In the genomic region with DNA sequence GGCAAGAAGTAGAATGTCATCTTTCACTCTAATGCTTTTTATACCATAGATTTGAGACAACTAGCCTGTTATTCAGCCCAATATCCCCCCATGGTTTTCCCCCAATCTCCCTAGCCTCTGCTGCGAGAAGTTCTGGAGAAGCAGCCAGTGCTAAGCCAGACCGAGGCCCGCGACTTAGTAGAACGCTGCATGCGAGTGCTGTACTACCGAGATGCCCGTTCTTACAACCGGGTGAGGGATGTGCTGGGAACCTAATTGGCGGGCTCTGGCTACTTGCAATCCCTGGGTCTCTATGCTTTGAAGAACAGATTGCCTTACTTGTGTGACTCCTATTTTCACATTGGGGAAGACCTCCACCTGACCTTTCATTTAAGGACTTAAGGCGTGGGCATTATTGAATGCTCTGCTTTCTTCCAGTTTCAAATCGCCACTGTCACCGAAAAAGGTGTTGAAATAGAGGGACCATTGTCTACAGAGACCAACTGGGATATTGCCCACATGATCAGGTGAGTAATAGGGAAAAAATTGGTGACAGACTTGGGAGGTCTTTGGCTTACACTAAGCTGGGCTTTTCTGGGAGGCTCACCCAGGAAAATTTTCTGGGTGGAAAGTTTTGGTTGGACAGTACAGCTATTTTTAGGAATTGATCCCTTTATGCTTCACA, we compare ENCODE assay signal across 9 cellular contexts. TPM values are rescaled to one million over a fixed set of nuclear protein-coding genes. Genes with fewer than 3 reads are reported as not detected.
A peak's percentile ranks its signal among the peaks of the same experiment; 100 is the strongest.
DNase-seq lines count a peak whose midpoint lies in the region; ATAC-seq, FAIRE-seq and TF ChIP-seq lines count a peak whose summit lies in the region.
"Had no signal": no experiment of that assay in that cellular context is flagged by ENCODE, and none has a peak within 500 bp of the region (broad histone marks: within the 10 kb centered on the region; RNA-seq: fewer than 3 reads in every experiment).

No MANE protein-coding gene starts in this region.

- no peak for DNase-seq in CD8-positive, alpha-beta memory T cell
- DNase-seq in Karpas-422 (peak; percentile 50), GM12878 (ENCODE audit: low read depth, low spot score) (no peak), nephron progenitor cell (no peak), DMS153 (lab: John Stamatoyannopoulos, UW) (no peak), BE2C (no peak), mesenteric fat pad (ENCODE audit: low spot score) (no peak), SJCRH30 (no peak)
- DNase-seq: stimulated activated CD8-positive, alpha-beta memory T cell treated with anti-CD3 and anti-CD28 coated beads, Interleukin-4, amount 100 ng/mL, for 48 hours had no signal

- H3K27me3 ChIP-seq in CD8-positive, alpha-beta memory T cell (ENCODE audit: insufficient read depth, low read length, poor library complexity, severe bottlenecking): no peaks in the 10 kb centered on the region
- no peaks in the 10 kb centered on the region for H3K27me3 ChIP-seq in Karpas-422 (ENCODE audit: low read length)
- no peaks in the 10 kb centered on the region for H3K27me3 ChIP-seq in GM12878 (replicated peaks in 1 of 2; ENCODE audit: control insufficient read depth in 2 of 2, insufficient read depth in 2 of 2, low read length in 1 of 2)
- no peaks in the 10 kb centered on the region for H3K27me3 ChIP-seq in BE2C
- H3K27me3 ChIP-seq in SJCRH30: no peaks in the 10 kb centered on the region

- POLR2A ChIA-PET in CD8-positive, alpha-beta memory T cell (lab: Charles Lee): no interaction called here
- POLR2A ChIA-PET in GM12878 (lab: Charles Lee): interaction anchor here (1.2 to 1.5 kb wide), 2 partner anchors 11 to 74 kb away, joined by 3 to 4 read pairs; no protein-coding TSS in a partner anchor

- H3K27ac Mint-ChIP-seq in CD8-positive, alpha-beta memory T cell: peak overlapping the region; percentile 89 to 100 (median 99)
- peak overlapping the region; percentile 98 for H3K27ac Mint-ChIP-seq in nephron progenitor cell

- intact Hi-C loops in GM12878 (cut with micrococcal nuclease; ENCODE audit: unreplicated experiment): no loop called here

- peaks cover 43% of the 10 kb centered on the region for H3K36me3 ChIP-seq in CD8-positive, alpha-beta memory T cell (ENCODE audit: insufficient read depth, low read length)
- peaks cover 39% of the 10 kb centered on the region for H3K36me3 ChIP-seq in Karpas-422 (ENCODE audit: insufficient read depth, low read length)
- H3K36me3 ChIP-seq in GM12878 (ENCODE audit: control insufficient read depth in 2 of 2, insufficient read depth in 2 of 2, low read length in 1 of 2): peaks cover 11 to 41% of the 10 kb centered on the region in 2 experiments
- H3K36me3 ChIP-seq in BE2C: peaks cover 58% of the 10 kb centered on the region
- H3K36me3 ChIP-seq in SJCRH30: peaks cover 41% of the 10 kb centered on the region

- no peak for ATAC-seq in GM12878

- no peak for FAIRE-seq in GM12878 (lab: Jason Lieb, UNC)

- TF ChIP-seq POLR2A in GM12878 (IDR thresholded peaks at IDR 0.05; ENCODE audit: low read depth, low read length): peak; percentile 50

- H3K9ac ChIP-seq in Karpas-422 (ENCODE audit: low read length): no peak overlapping the region
- 0 out of 2 replicates have a peak overlapping the region, but pooled peaks have one; percentile 99 for H3K9ac ChIP-seq in GM12878 (ENCODE audit: control insufficient read depth, insufficient read depth, low read length)

- TF ChIP-seq CTCF in GM12878 (IDR thresholded peaks at IDR 0.05 in 2 of 3, conservative IDR thresholded peaks at IDR 0.05 in 1 of 3; ENCODE audit: control insufficient read depth in 2 of 3, extremely low read depth in 1 of 3, insufficient read depth in 1 of 3, low read depth in 3 of 3, low read length in 3 of 3) (no peak), nephron progenitor cell (IDR thresholded peaks at IDR 0.05) (no peak), BE2C (IDR thresholded peaks at IDR 0.05; ENCODE audit: low read depth, low read length) (no peak)

- H3K4me2 ChIP-seq in Karpas-422 (ENCODE audit: low read depth, low read length, poor library complexity, severe bottlenecking) (peak overlapping the region; percentile 97), GM12878 (ENCODE audit: control insufficient read depth, insufficient read depth) (peak overlapping the region; percentile 89)

- H3K27me3 Mint-ChIP-seq in CD8-positive, alpha-beta memory T cell: no peaks in the 10 kb centered on the region
- no peaks in the 10 kb centered on the region for H3K27me3 Mint-ChIP-seq in nephron progenitor cell (ENCODE audit: low read depth, poor library complexity)

- RAD21 ChIA-PET in GM12878 (lab: Charles Lee; ENCODE audit: unreplicated experiment): interaction anchor here (0.7 to 1.4 kb wide), 3 partner anchors 62 to 120 kb away, joined by 3 to 5 read pairs (median 3); no protein-coding TSS in a partner anchor

- H2AFZ ChIP-seq in Karpas-422 (ENCODE audit: low read length) (no peak overlapping the region), GM12878 (ENCODE audit: control insufficient read depth, low read depth, low read length) (no peak overlapping the region)

- CTCF ChIA-PET in CD8-positive, alpha-beta memory T cell (lab: Charles Lee): no interaction called here
- CTCF ChIA-PET in GM12878 (lab: Yijun Ruan, JAX): interaction anchor here (2.0 to 2.2 kb wide), 2 partner anchors 100 to 120 kb away, joined by 4 to 16 read pairs; no protein-coding TSS in a partner anchor

- H3K4me1 ChIP-seq in CD8-positive, alpha-beta memory T cell (ENCODE audit: insufficient read depth, low read length): peaks cover 17% of the 10 kb centered on the region
- H3K4me1 ChIP-seq in Karpas-422 (ENCODE audit: low read length) (peaks cover 20% of the 10 kb centered on the region), GM12878 (ENCODE audit: control insufficient read depth, insufficient read depth, low read length) (peaks cover 9% of the 10 kb centered on the region), BE2C (no peaks in the 10 kb centered on the region), SJCRH30 (peaks cover 3% of the 10 kb centered on the region)

- SMC1A ChIA-PET in GM12878 (lab: Charles Lee; ENCODE audit: uncharacterized antibody, unreplicated experiment): interaction anchor here (1.1 to 3.9 kb wide), 5 partner anchors 10 to 100 kb away, joined by 3 to 14 read pairs (median 8); no protein-coding TSS in a partner anchor

- no peak overlapping the region for H3K4me3 ChIP-seq in CD8-positive, alpha-beta memory T cell (ENCODE audit: low read length)
- peak overlapping the region; percentile 97; the same call in 1 of the 2 replicates for H3K4me3 ChIP-seq in Karpas-422 (ENCODE audit: low read length)
- H3K4me3 ChIP-seq in GM12878: peak overlapping the region; percentile 88
- H3K4me3 ChIP-seq in BE2C (ENCODE audit: low read depth, low read length): no peak overlapping the region
- H3K4me3 ChIP-seq in SJCRH30: no peak overlapping the region

- no peaks in the 10 kb centered on the region for H3K9me3 Mint-ChIP-seq in CD8-positive, alpha-beta memory T cell
- H3K9me3 Mint-ChIP-seq in nephron progenitor cell: no peaks in the 10 kb centered on the region

- no TSS peak for BruUV-seq in GM12878 (replicated peaks; lab: Mats Ljungman, UMichigan)

- no peak overlapping the region for H3K27ac ChIP-seq in CD8-positive, alpha-beta memory T cell (ENCODE audit: low read depth, low read length)
- no peak overlapping the region for H3K27ac ChIP-seq in Karpas-422 (ENCODE audit: low read length)
- no peak overlapping the region for H3K27ac ChIP-seq in GM12878 (ENCODE audit: control insufficient read depth, insufficient read depth)
- no peak overlapping the region for H3K27ac ChIP-seq in SJCRH30

- WGBS in GM12878 (ENCODE audit: insufficient coverage, insufficient replicate concordance, low lambda C conversion rate, missing lambda C conversion rate): 96% methylated on average over 13 of the region's 13 CpGs

- H3K9me3 ChIP-seq in CD8-positive, alpha-beta memory T cell (ENCODE audit: low read length): no peaks in the 10 kb centered on the region
- no peaks in the 10 kb centered on the region for H3K9me3 ChIP-seq in Karpas-422 (ENCODE audit: low read length)
- no peaks in the 10 kb centered on the region for H3K9me3 ChIP-seq in GM12878 (replicated peaks; ENCODE audit: control insufficient read depth, insufficient read depth, low read length)
- no peaks in the 10 kb centered on the region for H3K9me3 ChIP-seq in BE2C
- no peaks in the 10 kb centered on the region for H3K9me3 ChIP-seq in SJCRH30 (replicated peaks)

- peaks cover 15% of the 10 kb centered on the region; the same call in 1 of the 2 replicates for H4K20me1 ChIP-seq in Karpas-422 (ENCODE audit: insufficient read depth, low read depth, low read length)
- H4K20me1 ChIP-seq in GM12878 (ENCODE audit: control insufficient read depth, insufficient read depth): peaks cover 5% of the 10 kb centered on the region; the same call in 1 of the 2 replicates

- in situ Hi-C loops in GM12878 (cut with MboI): no loop called here

- no peaks in the 10 kb centered on the region for H3K9me2 ChIP-seq in Karpas-422 (replicated peaks; ENCODE audit: insufficient read depth, low read length)

- peak overlapping the region; percentile 89 to 96 (median 95) for H3K4me3 Mint-ChIP-seq in CD8-positive, alpha-beta memory T cell
- H3K4me3 Mint-ChIP-seq in nephron progenitor cell: peak overlapping the region; percentile 93

- H3K4me1 Mint-ChIP-seq in CD8-positive, alpha-beta memory T cell: peaks cover 25 to 28% (median 27%) of the 10 kb centered on the region in 3 donors
- H3K4me1 Mint-ChIP-seq in nephron progenitor cell: peaks cover 35% of the 10 kb centered on the region

- H3K79me2 ChIP-seq in Karpas-422 (ENCODE audit: low read length) (peaks cover 27% of the 10 kb centered on the region), GM12878 (ENCODE audit: control insufficient read depth, insufficient read depth, low read length) (peaks cover 22% of the 10 kb centered on the region)

- no peak for TF ChIP-seq RAD21 in GM12878 (IDR thresholded peaks at IDR 0.05; ENCODE audit: insufficient read depth, low read depth, low read length)

- peaks cover 5 to 67% (median 11%) of the 10 kb centered on the region in 3 donors for H3K36me3 Mint-ChIP-seq in CD8-positive, alpha-beta memory T cell
- H3K36me3 Mint-ChIP-seq in nephron progenitor cell (ENCODE audit: low read depth): peaks cover 46% of the 10 kb centered on the region

- no peak for TF ChIP-seq EP300 in GM12878 (IDR thresholded peaks at IDR 0.05; ENCODE audit: borderline replicate concordance in 1 of 2, control insufficient read depth in 1 of 2, low read depth in 2 of 2, low read length in 2 of 2)

RNA-seq across cellular contexts. Expression of a gene that starts 1.9 kb away (rescaled TPM):
- 100 to 1,000 TPM; 479 to 492 TPM for total RNA-seq in CD8-positive, alpha-beta memory T cell
- polyA plus RNA-seq in CD8-positive, alpha-beta memory T cell: 60.1 TPM
- 346 and 381 TPM in 2 replicates for total RNA-seq in Karpas-422 (2014; rRNA removed; shearing (Covaris generic); ENCODE audit: low replicate concordance)
- total RNA-seq in GM12878 (2013; cell fraction: nucleolus; rRNA removed): 58.5 and 65.0 TPM in 2 replicates
- total RNA-seq in GM12878 (2014; rRNA removed) (423 and 434 TPM in 2 replicates), GM12878 (2014; rRNA removed; fragmentation: Illumina TruSeq; extraction: Trizol) (316 and 317 TPM in 2 replicates), GM12878 (2021) (348 and 359 TPM in 2 replicates), mesenteric fat pad (229 TPM)
- polyA plus RNA-seq in GM12878 (2011; ENCODE audit: low read depth): 230 TPM
- polyA plus RNA-seq in GM12878 (2011; rRNA removed) (278 and 418 TPM in 2 replicates), GM12878 (2014; fragmentation: Illumina TruSeq; extraction: Trizol) (285 and 429 TPM in 2 replicates), GM12878 (2014; fragmentation: Nextera tagmentation; extraction: Ambion mirVana) (100 to 1,000 TPM; 508 to 610 TPM), GM12878 (2014; rRNA removed) (538 and 552 TPM in 2 replicates), GM12878 (2016; fragmentation: Nextera tagmentation; extraction: Ambion mirVana) (100 to 1,000 TPM; 278 to 296 TPM)
- 665 and 683 TPM in 2 replicates for polyA plus RNA-seq in GM12878 (2011; cell fraction: cytosol; rRNA removed)
- polyA plus RNA-seq in GM12878 (2011; cell fraction: nucleus; rRNA removed): 525 and 562 TPM in 2 replicates
- 329 and 345 TPM in 2 replicates for polyA plus RNA-seq in GM12878 (2012)
- 283 and 422 TPM in 2 replicates for polyA minus RNA-seq in GM12878 (2011; rRNA and poly(A)+ RNA removed)
- polyA minus RNA-seq in GM12878 (2011; cell fraction: cytosol; rRNA and poly(A)+ RNA removed): 99.2 and 117 TPM in 2 replicates
- 79.4 and 82.2 TPM in 2 replicates for polyA minus RNA-seq in GM12878 (2011; cell fraction: nucleus; rRNA and poly(A)+ RNA removed)
- 310 TPM for polyA plus RNA-seq in BE2C (2012; ENCODE audit: insufficient read depth, insufficient read length, low read depth)
- total RNA-seq in SJCRH30 (2014; rRNA removed; shearing (Covaris generic)): 355 and 363 TPM in 2 replicates

RNA-seq across cellular contexts. Expression of a gene that starts 28.8 kb away (rescaled TPM):
- not detected for total RNA-seq in CD8-positive, alpha-beta memory T cell
- not detected for polyA plus RNA-seq in CD8-positive, alpha-beta memory T cell
- total RNA-seq in Karpas-422 (2014; rRNA removed; shearing (Covaris generic); ENCODE audit: low replicate concordance): not detected in 2 replicates
- total RNA-seq in GM12878 (2013; cell fraction: nucleolus; rRNA removed): not detected in 2 replicates
- total RNA-seq in GM12878 (2014; rRNA removed) (not detected in 2 replicates), GM12878 (2014; rRNA removed; fragmentation: Illumina TruSeq; extraction: Trizol) (not detected in 2 replicates), GM12878 (2021) (0.41 and 0.45 TPM in 2 replicates), mesenteric fat pad (63.0 TPM)
- not detected for polyA plus RNA-seq in GM12878 (2011; ENCODE audit: low read depth)
- polyA plus RNA-seq in GM12878 (2011; rRNA removed) (not detected in 2 replicates), GM12878 (2014; fragmentation: Illumina TruSeq; extraction: Trizol) (not detected in 2 replicates), GM12878 (2014; fragmentation: Nextera tagmentation; extraction: Ambion mirVana) (not detected), GM12878 (2014; rRNA removed) (not detected in 2 replicates), GM12878 (2016; fragmentation: Nextera tagmentation; extraction: Ambion mirVana) (not detected)
- polyA plus RNA-seq in GM12878 (2011; cell fraction: cytosol; rRNA removed): not detected in 2 replicates
- polyA plus RNA-seq in GM12878 (2011; cell fraction: nucleus; rRNA removed): 0.13 and 0.20 TPM in 2 replicates
- polyA plus RNA-seq in GM12878 (2012): not detected in 2 replicates
- polyA minus RNA-seq in GM12878 (2011; rRNA and poly(A)+ RNA removed): not detected in 2 replicates
- 1.7 TPM in 1 of 2 replicates, not detected in the other for polyA minus RNA-seq in GM12878 (2011; cell fraction: cytosol; rRNA and poly(A)+ RNA removed)
- polyA minus RNA-seq in GM12878 (2011; cell fraction: nucleus; rRNA and poly(A)+ RNA removed): not detected in 2 replicates
- polyA plus RNA-seq in BE2C (2012; ENCODE audit: insufficient read depth, insufficient read length, low read depth): 34.5 TPM
- 10.4 and 11.8 TPM in 2 replicates for total RNA-seq in SJCRH30 (2014; rRNA removed; shearing (Covaris generic))

RNA-seq across cellular contexts. Expression of a gene that starts 54.2 kb away (rescaled TPM):
- total RNA-seq in CD8-positive, alpha-beta memory T cell: 10 to 100 TPM; 77.2 to 77.4 TPM
- 38.0 TPM for polyA plus RNA-seq in CD8-positive, alpha-beta memory T cell
- 101 and 159 TPM in 2 replicates for total RNA-seq in Karpas-422 (2014; rRNA removed; shearing (Covaris generic); ENCODE audit: low replicate concordance)
- total RNA-seq in GM12878 (2013; cell fraction: nucleolus; rRNA removed): 130 and 156 TPM in 2 replicates
- total RNA-seq in GM12878 (2014; rRNA removed) (119 and 129 TPM in 2 replicates), GM12878 (2014; rRNA removed; fragmentation: Illumina TruSeq; extraction: Trizol) (136 and 138 TPM in 2 replicates), GM12878 (2021) (119 and 138 TPM in 2 replicates), mesenteric fat pad (29.2 TPM)
- polyA plus RNA-seq in GM12878 (2011; ENCODE audit: low read depth): 102 TPM
- polyA plus RNA-seq in GM12878 (2011; rRNA removed) (128 and 155 TPM in 2 replicates), GM12878 (2014; fragmentation: Illumina TruSeq; extraction: Trizol) (198 and 209 TPM in 2 replicates), GM12878 (2014; fragmentation: Nextera tagmentation; extraction: Ambion mirVana) (10 to 100 TPM; 14.1 to 18.4 TPM), GM12878 (2014; rRNA removed) (129 and 134 TPM in 2 replicates), GM12878 (2016; fragmentation: Nextera tagmentation; extraction: Ambion mirVana) (10 to 100 TPM; 76.1 to 82.3 TPM)
- polyA plus RNA-seq in GM12878 (2011; cell fraction: cytosol; rRNA removed): 101 and 106 TPM in 2 replicates
- polyA plus RNA-seq in GM12878 (2011; cell fraction: nucleus; rRNA removed): 201 and 290 TPM in 2 replicates
- 81.1 and 81.7 TPM in 2 replicates for polyA plus RNA-seq in GM12878 (2012)
- polyA minus RNA-seq in GM12878 (2011; rRNA and poly(A)+ RNA removed): 125 and 136 TPM in 2 replicates
- 56.4 and 58.2 TPM in 2 replicates for polyA minus RNA-seq in GM12878 (2011; cell fraction: cytosol; rRNA and poly(A)+ RNA removed)
- polyA minus RNA-seq in GM12878 (2011; cell fraction: nucleus; rRNA and poly(A)+ RNA removed): 58.4 and 69.9 TPM in 2 replicates
- 21.9 TPM for polyA plus RNA-seq in BE2C (2012; ENCODE audit: insufficient read depth, insufficient read length, low read depth)
- 29.1 and 33.2 TPM in 2 replicates for total RNA-seq in SJCRH30 (2014; rRNA removed; shearing (Covaris generic))

RNA-seq across cellular contexts. Expression of a gene that starts 58.0 kb away (rescaled TPM):
- total RNA-seq in CD8-positive, alpha-beta memory T cell: 10 to 100 TPM; 60.1 to 65.3 TPM
- 11.3 TPM for polyA plus RNA-seq in CD8-positive, alpha-beta memory T cell
- 54.1 and 78.7 TPM in 2 replicates for total RNA-seq in Karpas-422 (2014; rRNA removed; shearing (Covaris generic); ENCODE audit: low replicate concordance)
- 197 and 222 TPM in 2 replicates for total RNA-seq in GM12878 (2013; cell fraction: nucleolus; rRNA removed)
- total RNA-seq in GM12878 (2014; rRNA removed) (32.5 and 33.0 TPM in 2 replicates), GM12878 (2014; rRNA removed; fragmentation: Illumina TruSeq; extraction: Trizol) (39.1 and 44.9 TPM in 2 replicates), GM12878 (2021) (80.6 and 84.4 TPM in 2 replicates), mesenteric fat pad (52.2 TPM)
- polyA plus RNA-seq in GM12878 (2011; ENCODE audit: low read depth): 25.3 TPM
- polyA plus RNA-seq in GM12878 (2011; rRNA removed) (41.2 and 62.2 TPM in 2 replicates), GM12878 (2014; fragmentation: Illumina TruSeq; extraction: Trizol) (64.4 and 74.5 TPM in 2 replicates), GM12878 (2014; fragmentation: Nextera tagmentation; extraction: Ambion mirVana) (10 to 100 TPM; 11.3 to 26.9 TPM), GM12878 (2014; rRNA removed) (46.8 and 47.4 TPM in 2 replicates), GM12878 (2016; fragmentation: Nextera tagmentation; extraction: Ambion mirVana) (10 to 100 TPM; 13.3 to 19.6 TPM)
- polyA plus RNA-seq in GM12878 (2011; cell fraction: cytosol; rRNA removed): 34.2 and 45.4 TPM in 2 replicates
- polyA plus RNA-seq in GM12878 (2011; cell fraction: nucleus; rRNA removed): 110 and 121 TPM in 2 replicates
- polyA plus RNA-seq in GM12878 (2012): 34.9 and 39.5 TPM in 2 replicates
- 100 and 151 TPM in 2 replicates for polyA minus RNA-seq in GM12878 (2011; rRNA and poly(A)+ RNA removed)
- 21.8 and 33.8 TPM in 2 replicates for polyA minus RNA-seq in GM12878 (2011; cell fraction: cytosol; rRNA and poly(A)+ RNA removed)
- polyA minus RNA-seq in GM12878 (2011; cell fraction: nucleus; rRNA and poly(A)+ RNA removed): 56.3 and 104 TPM in 2 replicates
- 51.9 TPM for polyA plus RNA-seq in BE2C (2012; ENCODE audit: insufficient read depth, insufficient read length, low read depth)
- total RNA-seq in SJCRH30 (2014; rRNA removed; shearing (Covaris generic)): 32.1 and 39.5 TPM in 2 replicates

Comparison
In these comparisons a context has a peak if more than half of its experiments do, and no peak if none do; other contexts are left out.
1. H3K4me3 ChIP-seq: peak in Karpas-422 (single experiment) and GM12878 (single experiment); none in CD8-positive, alpha-beta memory T cell (single experiment), BE2C (single experiment) and SJCRH30 (single experiment).